1 cellular context compared by ENCODE assay signal in genomic region chr12:121970901-121971300, GRCh38.
TF ChIP-seq lines count a peak whose summit lies in the region.

No MANE protein-coding gene starts in this region.

TF ChIP-seq in HepG2, 621 proteins besides CTCF, POLR2A, EP300 and RAD21:
- TF ChIP-seq ZSCAN20 (CRISPR knock-in tag; IDR thresholded peaks at IDR 0.05; ENCODE audit: borderline replicate concordance) (no peak), NFIB (CRISPR knock-in tag; IDR thresholded peaks at IDR 0.05; ENCODE audit: borderline replicate concordance) (no peak), BCL6 (CRISPR knock-in tag; IDR thresholded peaks at IDR 0.05) (no peak), ZNF569 (CRISPR knock-in tag; IDR thresholded peaks at IDR 0.05; ENCODE audit: borderline replicate concordance) (no peak), ZNF253 (CRISPR knock-in tag; IDR thresholded peaks at IDR 0.05; ENCODE audit: borderline replicate concordance) (no peak), HNRNPUL1 (IDR thresholded peaks at IDR 0.05; ENCODE audit: low read depth, low read length) (no peak), ATF2 (CRISPR knock-in tag; IDR thresholded peaks at IDR 0.05) (no peak), ZNF33A (CRISPR knock-in tag; IDR thresholded peaks at IDR 0.05; ENCODE audit: borderline replicate concordance) (no peak), MLLT10 (CRISPR knock-in tag; IDR thresholded peaks at IDR 0.05) (no peak), NFYB (CRISPR knock-in tag; IDR thresholded peaks at IDR 0.05) (no peak), KAT8 (CRISPR knock-in tag; IDR thresholded peaks at IDR 0.05) (no peak), ELF1 (CRISPR knock-in tag; IDR thresholded peaks at IDR 0.05) (no peak), HMGA1 (CRISPR knock-in tag; conservative IDR thresholded peaks at IDR 0.05) (no peak), HNF1B (CRISPR knock-in tag; IDR thresholded peaks at IDR 0.05) (no peak), MYPOP (CRISPR knock-in tag; IDR thresholded peaks at IDR 0.05) (no peak), CBX2 (IDR thresholded peaks at IDR 0.05; ENCODE audit: low read depth, low read length) (no peak), CBX2 (CRISPR knock-in tag; IDR thresholded peaks at IDR 0.05; ENCODE audit: low read depth) (no peak), SIN3B (IDR thresholded peaks at IDR 0.05; ENCODE audit: low read length) (no peak)
- TF ChIP-seq, protein P1, sequence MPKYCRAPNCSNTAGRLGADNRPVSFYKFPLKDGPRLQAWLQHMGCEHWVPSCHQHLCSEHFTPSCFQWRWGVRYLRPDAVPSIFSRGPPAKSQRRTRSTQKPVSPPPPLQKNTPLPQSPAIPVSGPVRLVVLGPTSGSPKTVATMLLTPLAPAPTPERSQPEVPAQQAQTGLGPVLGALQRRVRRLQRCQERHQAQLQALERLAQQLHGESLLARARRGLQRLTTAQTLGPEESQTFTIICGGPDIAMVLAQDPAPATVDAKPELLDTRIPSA (CRISPR knock-in tag; IDR thresholded peaks at IDR 0.05; ENCODE audit: borderline replicate concordance), result no peak
